In genomic region chr1:161225178-161225533, GRCh38 we compare ENCODE assay signal across 8 cellular contexts. TPM values are rescaled to one million over a fixed set of nuclear protein-coding genes. Genes with fewer than 3 reads are reported as not detected.
DNase-seq lines count a peak whose midpoint lies in the region; ATAC-seq, FAIRE-seq and TF ChIP-seq lines count a peak whose summit lies in the region.

No MANE protein-coding gene starts in this region.

- no peaks in the 10 kb centered on the region for H3K9me3 Mint-ChIP-seq in naive B cell

- H3K36me3 ChIP-seq in right atrium auricular region (peaks cover 22% of the 10 kb centered on the region), ascending aorta (peaks cover 12 to 23% of the 10 kb centered on the region in 2 donors)

- peak overlapping the region; percentile 54 to 62 for H3K27ac ChIP-seq in right atrium auricular region
- H3K27ac ChIP-seq in ascending aorta = peak overlapping the region; percentile 33 to 38

- peaks cover 27 to 38% (median 37%) of the 10 kb centered on the region in 3 donors for H3K27me3 Mint-ChIP-seq in naive B cell

- DNase-seq in right atrium auricular region (ENCODE audit: low spot score) (no peak), Right ventricle myocardium superior (no peak), ascending aorta (ENCODE audit: low spot score in 2 of 2) (no peak), naive B cell (peak; percentile 13), RCC 7860 (ENCODE audit: low spot score) (no peak), retina (no peak), DMS153 treated with DMSO at 0.1 percent for 48 hours (lab: John Stamatoyannopoulos, UW; ENCODE audit: unreplicated experiment) (no peak), HCEC 1CT (no peak)

- peaks cover 0 to 6% of the 10 kb centered on the region in 2 donors for H3K36me3 Mint-ChIP-seq in naive B cell

- H3K27me3 ChIP-seq in right atrium auricular region (no peaks in the 10 kb centered on the region), ascending aorta (no peaks in the 10 kb centered on the region)

- H3K4me1 Mint-ChIP-seq in naive B cell = peaks cover 15 to 37% (median 36%) of the 10 kb centered on the region in 3 donors

- no peak overlapping the region for H3K4me3 ChIP-seq in right atrium auricular region
- peak overlapping the region in 1 of 2 donors; percentile 94 for H3K4me3 ChIP-seq in ascending aorta

- H3K4me1 ChIP-seq in right atrium auricular region (peaks cover 0 to 27% of the 10 kb centered on the region in 2 donors), ascending aorta (peaks cover 7 to 16% of the 10 kb centered on the region in 2 donors)

- no peak for TF ChIP-seq CTCF in right atrium auricular region (IDR thresholded peaks at IDR 0.05)
- TF ChIP-seq CTCF in ascending aorta (IDR thresholded peaks at IDR 0.05) = no peak

- peak overlapping the region in 5 of 8 donors; percentile 7 to 100 (median 96) for H3K4me3 Mint-ChIP-seq in naive B cell

- intact Hi-C loops in Right ventricle myocardium superior (cut with DNase I) = loop anchor here (5.0 kb wide), 2 partner anchors 82 to 157 kb away; partner anchors contain the start of gene MPZ
- intact Hi-C loops in ascending aorta (cut with DNase I) = loop anchor here (5.0 kb wide), 1 partner anchor 142 kb away; the partner anchor contains the start of gene CFAP126

- peak overlapping the region in 4 of 6 donors; percentile 70 to 99 (median 86) for H3K27ac Mint-ChIP-seq in naive B cell

- ATAC-seq in Right ventricle myocardium superior (ENCODE audit: poor library complexity) (no peak), naive B cell (ENCODE audit: low read depth in 2 of 2) (no peak)

- no peak for FAIRE-seq in RCC 7860 (lab: Jason Lieb, UNC)

- no peaks in the 10 kb centered on the region for H3K9me3 ChIP-seq in right atrium auricular region
- no peaks in the 10 kb centered on the region for H3K9me3 ChIP-seq in ascending aorta

RNA-seq across cellular contexts. Expression of gene TOMM40L, which starts 0.7 kb away (rescaled TPM):
- total RNA-seq in right atrium auricular region (10 to 100 TPM; 23.9 to 35.3 TPM), Right ventricle myocardium superior (36.9 TPM), ascending aorta (26.6 TPM)
- polyA plus RNA-seq in naive B cell (ENCODE audit: low read depth in 6 of 6) = 1 to 10 TPM; 1.5 to 5.8 (median 4.4) TPM

RNA-seq across cellular contexts. Expression of gene APOA2, which starts 1.7 kb away (rescaled TPM):
- total RNA-seq in right atrium auricular region (not detected), Right ventricle myocardium superior (1.2 TPM), ascending aorta (161 TPM)
- polyA plus RNA-seq in naive B cell (ENCODE audit: low read depth in 6 of 6) = not detected

RNA-seq across cellular contexts. Expression of gene FCER1G, which starts 10.1 kb away (rescaled TPM):
- 10 to 100 TPM; 16.8 to 77.8 TPM for total RNA-seq in right atrium auricular region
- total RNA-seq in Right ventricle myocardium superior = 21.5 TPM
- 69.9 TPM for total RNA-seq in ascending aorta
- polyA plus RNA-seq in naive B cell (ENCODE audit: low read depth in 6 of 6) = 10 to 100 TPM in 4 of 6 donors, 1 to 10 TPM in 2; 4.9 to 28.0 (median 12.4) TPM

RNA-seq across cellular contexts. Expression of gene NR1I3, which starts 12.8 kb away (rescaled TPM):
- not detected for total RNA-seq in right atrium auricular region
- not detected for total RNA-seq in Right ventricle myocardium superior
- 0.21 TPM for total RNA-seq in ascending aorta
- polyA plus RNA-seq in naive B cell (ENCODE audit: low read depth in 6 of 6) = not detected

RNA-seq across cellular contexts. Expression of gene NDUFS2, which starts 23.0 kb away (rescaled TPM):
- 100 to 1,000 TPM; 148 to 311 TPM for total RNA-seq in right atrium auricular region
- total RNA-seq in Right ventricle myocardium superior = 308 TPM
- 107 TPM for total RNA-seq in ascending aorta
- 10 to 100 TPM; 66.1 to 98.8 (median 87.7) TPM for polyA plus RNA-seq in naive B cell (ENCODE audit: low read depth in 6 of 6)

Comparison
In these comparisons a context has a peak if more than half of its experiments do, and no peak if none do; other contexts are left out.
1. RNA of gene APOA2, which starts 1.7 kb away (total RNA-seq): 161 TPM in ascending aorta (single experiment); 1.2 TPM in Right ventricle myocardium superior (single experiment) and not detected in right atrium auricular region; every median in the first group is over 10 times any median in the second.